ENCODE assay signal across 8 cellular contexts in the genomic region with DNA sequence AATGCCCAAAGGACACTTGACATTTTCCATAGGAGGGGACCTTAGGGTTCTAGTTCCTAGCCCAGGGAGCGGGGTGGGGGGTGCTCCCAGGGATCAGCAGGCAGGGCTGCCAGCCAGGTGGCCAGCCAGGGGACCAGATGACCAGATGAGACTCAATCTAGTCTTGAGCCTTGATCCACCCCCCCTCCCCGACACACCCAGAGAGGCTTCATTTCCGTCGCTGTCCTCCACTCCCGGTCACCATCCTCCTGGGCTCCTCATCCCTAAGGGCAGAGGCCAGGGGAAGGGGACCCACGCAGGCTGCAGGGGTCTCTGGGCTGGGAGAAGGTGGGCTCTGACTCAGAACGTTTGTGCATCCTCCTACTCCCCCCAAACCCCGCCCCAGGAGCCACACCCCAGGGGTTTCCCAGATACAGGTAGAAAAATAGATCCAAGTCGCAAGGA. TPM values are rescaled to one million over a fixed set of nuclear protein-coding genes. Genes with fewer than 3 reads are reported as not detected.
DNase-seq lines count a peak whose midpoint lies in the region; ATAC-seq and TF ChIP-seq lines count a peak whose summit lies in the region.

No MANE protein-coding gene starts in this region.

- peaks cover 0 to 2% (median 0%) of the 10 kb centered on the region in 11 donors for H3K9me3 Mint-ChIP-seq in naive thymus-derived CD4-positive, alpha-beta T cell

- H3K79me2 ChIP-seq in OCI-LY7 (ENCODE audit: insufficient read depth, low read depth, low read length) = no peaks in the 10 kb centered on the region

- H2AFZ ChIP-seq in OCI-LY7 (ENCODE audit: low read length) = no peak overlapping the region

- peak overlapping the region; percentile 100 for H3K4me2 ChIP-seq in OCI-LY7 (ENCODE audit: low read length)

- peak overlapping the region; percentile 74 to 92 (median 82) for H3K4me3 Mint-ChIP-seq in naive thymus-derived CD4-positive, alpha-beta T cell

- no peaks in the 10 kb centered on the region for H3K9me2 ChIP-seq in OCI-LY7 (ENCODE audit: insufficient read depth, low read length)

- H3K36me3 Mint-ChIP-seq in naive thymus-derived CD4-positive, alpha-beta T cell = peaks cover 0 to 1% (median 0%) of the 10 kb centered on the region in 5 donors

- POLR2A ChIA-PET in OCI-LY7 (lab: Charles Lee) = no interaction called here
- POLR2A ChIA-PET in naive thymus-derived CD4-positive, alpha-beta T cell (lab: Charles Lee) = no interaction called here

- peaks cover 0 to 24% (median 5%) of the 10 kb centered on the region in 5 donors for H3K27me3 Mint-ChIP-seq in naive thymus-derived CD4-positive, alpha-beta T cell

- CTCF ChIA-PET in OCI-LY7 (lab: Charles Lee; ENCODE audit: unreplicated experiment) = no interaction called here
- CTCF ChIA-PET in naive thymus-derived CD4-positive, alpha-beta T cell (lab: Charles Lee) = no interaction called here

- peaks cover 8 to 32% (median 17%) of the 10 kb centered on the region in 7 donors for H3K4me1 Mint-ChIP-seq in naive thymus-derived CD4-positive, alpha-beta T cell

- BruUV-seq in OCI-LY7 (replicated peaks; lab: Mats Ljungman, UMichigan) = no TSS peak

- no peak for TF ChIP-seq CTCF in BE2C (IDR thresholded peaks at IDR 0.05; ENCODE audit: low read depth, low read length)
- no peak for TF ChIP-seq CTCF in OCI-LY7 (conservative IDR thresholded peaks at IDR 0.05; ENCODE audit: low read length)
- TF ChIP-seq CTCF in cardiac fibroblast (IDR thresholded peaks at IDR 0.05; ENCODE audit: low read depth, low read length) = no peak

- H3K4me3 ChIP-seq in BE2C (ENCODE audit: low read depth, low read length) (peak overlapping the region; percentile 81), OCI-LY7 (ENCODE audit: low read depth, low read length, poor library complexity, severe bottlenecking) (peak overlapping the region; percentile 95), cardiac fibroblast (replicated peaks in 1 of 2; ENCODE audit: low read depth in 2 of 2, low read length in 2 of 2) (peak overlapping the region; percentile 72 to 81)
- peak overlapping the region; percentile 68 for H3K4me3 ChIP-seq in naive thymus-derived CD4-positive, alpha-beta T cell (ENCODE audit: low read length)

- H3K27me3 ChIP-seq in BE2C = no peaks in the 10 kb centered on the region
- H3K27me3 ChIP-seq in naive thymus-derived CD4-positive, alpha-beta T cell (ENCODE audit: control insufficient read depth in 2 of 2, insufficient read depth in 2 of 2, low read length in 2 of 2) = no peaks in the 10 kb centered on the region

- H4K20me1 ChIP-seq in OCI-LY7 (ENCODE audit: insufficient read depth, low read length) = no peaks in the 10 kb centered on the region

- intact Hi-C loops in OCI-LY7 (cut with micrococcal nuclease; ENCODE audit: unreplicated experiment) = no loop called here
- intact Hi-C loops in naive thymus-derived CD4-positive, alpha-beta T cell (cut with micrococcal nuclease) = loop anchor here (1.0 to 10.0 kb wide), 6 partner anchors 14 to 891 kb away; partner anchors contain the start of genes BUD23 (in 1 of the 2), DNAJC30 (in 1 of the 2), FZD9 (in 1 of the 2) and MLXIPL (in 1 of the 2)

- no peaks in the 10 kb centered on the region for H3K36me3 ChIP-seq in BE2C
- H3K36me3 ChIP-seq in OCI-LY7 (ENCODE audit: insufficient read depth, low read length) = no peaks in the 10 kb centered on the region
- H3K36me3 ChIP-seq in naive thymus-derived CD4-positive, alpha-beta T cell (ENCODE audit: control insufficient read depth in 2 of 3, insufficient read depth in 3 of 3, low read length in 3 of 3) = no peaks in the 10 kb centered on the region

- no peak for ATAC-seq in naive thymus-derived CD4-positive, alpha-beta T cell

- H3K4me1 ChIP-seq in BE2C (peaks cover 12% of the 10 kb centered on the region), OCI-LY7 (ENCODE audit: insufficient read depth, low read length, poor library complexity, severe bottlenecking) (peaks cover 28% of the 10 kb centered on the region)
- H3K4me1 ChIP-seq in naive thymus-derived CD4-positive, alpha-beta T cell (ENCODE audit: control insufficient read depth in 2 of 2, insufficient read depth in 2 of 2, low read length in 2 of 2) = peaks cover 16 to 22% of the 10 kb centered on the region in 2 donors

- peak overlapping the region in 3 of 9 donors; percentile 35 to 88 (median 87) for H3K27ac Mint-ChIP-seq in naive thymus-derived CD4-positive, alpha-beta T cell

- H3K9me3 ChIP-seq in BE2C (no peaks in the 10 kb centered on the region), OCI-LY7 (ENCODE audit: low read length) (no peaks in the 10 kb centered on the region)
- H3K9me3 ChIP-seq in naive thymus-derived CD4-positive, alpha-beta T cell (ENCODE audit: control insufficient read depth in 2 of 3, low read length in 3 of 3) = no peaks in the 10 kb centered on the region

- H3K27ac ChIP-seq in OCI-LY7 (ENCODE audit: low read depth, low read length, poor library complexity, severe bottlenecking) = no peak overlapping the region
- H3K27ac ChIP-seq in naive thymus-derived CD4-positive, alpha-beta T cell (ENCODE audit: low read depth, low read length) = no peak overlapping the region

- DNase-seq in BE2C (no peak), OCI-LY7 (ENCODE audit: low spot score) (no peak), cardiac fibroblast (ENCODE audit: low read depth in 2 of 2) (no peak), NCI-H2171 (lab: John Stamatoyannopoulos, UW) (no peak), AML-193 (lab: John Stamatoyannopoulos, UW) (no peak), nucleus accumbens (lab: John Stamatoyannopoulos, UW) (no peak)
- no peak for DNase-seq in naive thymus-derived CD4-positive, alpha-beta T cell
- DNase-seq in NK-92 treated with Interleukin-12 subunit alpha and Interleukin-12 subunit beta, amount 100 ng/mL, for 24 hours (lab: John Stamatoyannopoulos, UW) = no peak

RNA-seq across cellular contexts. Expression of gene STX1A, which starts 1.0 kb away (rescaled TPM):
- polyA plus RNA-seq in BE2C (2012; ENCODE audit: insufficient read depth, insufficient read length, low read depth) = 97.6 TPM
- total RNA-seq in OCI-LY7 (2014; rRNA removed; shearing (Covaris generic)) = 5.3 and 11.3 TPM in 2 replicates
- 5.7 TPM in 2 replicates for total RNA-seq in OCI-LY7 (2022)
- total RNA-seq in naive thymus-derived CD4-positive, alpha-beta T cell = 10 to 100 TPM in 3 of 5 experiments, 1 to 10 TPM in 2; 9.6 to 13.4 (median 10.5) TPM
- polyA plus RNA-seq in naive thymus-derived CD4-positive, alpha-beta T cell = 1 to 10 TPM; 1.2 to 3.2 TPM

RNA-seq across cellular contexts. Expression of gene ABHD11, which starts 20.1 kb away (rescaled TPM):
- polyA plus RNA-seq in BE2C (2012; ENCODE audit: insufficient read depth, insufficient read length, low read depth) = 46.5 TPM
- total RNA-seq in OCI-LY7 (2014; rRNA removed; shearing (Covaris generic)) = 25.8 and 27.4 TPM in 2 replicates
- total RNA-seq in OCI-LY7 (2022) = 27.5 and 30.5 TPM in 2 replicates
- total RNA-seq in naive thymus-derived CD4-positive, alpha-beta T cell = 10 to 100 TPM; 12.3 to 22.7 (median 17.2) TPM
- polyA plus RNA-seq in naive thymus-derived CD4-positive, alpha-beta T cell = 10 to 100 TPM; 10.2 to 15.9 TPM

RNA-seq across cellular contexts. Expression of gene BUD23, which starts 35.1 kb away (rescaled TPM):
- polyA plus RNA-seq in BE2C (2012; ENCODE audit: insufficient read depth, insufficient read length, low read depth) = 447 TPM
- total RNA-seq in OCI-LY7 (2014; rRNA removed; shearing (Covaris generic)) = 58.1 and 65.0 TPM in 2 replicates
- 75.8 and 91.1 TPM in 2 replicates for total RNA-seq in OCI-LY7 (2022)
- total RNA-seq in naive thymus-derived CD4-positive, alpha-beta T cell = 100 to 1,000 TPM in 2 of 5 experiments, 10 to 100 TPM in 3; 50.5 to 107 (median 72.0) TPM
- 100 to 1,000 TPM; 126 to 156 TPM for polyA plus RNA-seq in naive thymus-derived CD4-positive, alpha-beta T cell

RNA-seq across cellular contexts. Expression of gene DNAJC30, which starts 35.2 kb away (rescaled TPM):
- polyA plus RNA-seq in BE2C (2012; ENCODE audit: insufficient read depth, insufficient read length, low read depth) = 20.2 TPM
- total RNA-seq in OCI-LY7 (2014; rRNA removed; shearing (Covaris generic)) = 4.0 and 5.9 TPM in 2 replicates
- 11.8 and 13.7 TPM in 2 replicates for total RNA-seq in OCI-LY7 (2022)
- 10 to 100 TPM in 4 of 5 experiments, 1 to 10 TPM in 1; 9.5 to 22.4 (median 13.4) TPM for total RNA-seq in naive thymus-derived CD4-positive, alpha-beta T cell
- polyA plus RNA-seq in naive thymus-derived CD4-positive, alpha-beta T cell = 10 to 100 TPM; 11.8 to 12.9 TPM

RNA-seq across cellular contexts. Expression of gene VPS37D, which starts 50.8 kb away (rescaled TPM):
- 0.80 TPM for polyA plus RNA-seq in BE2C (2012; ENCODE audit: insufficient read depth, insufficient read length, low read depth)
- total RNA-seq in OCI-LY7 (2014; rRNA removed; shearing (Covaris generic)) = 2.4 and 5.3 TPM in 2 replicates
- 5.2 and 5.3 TPM in 2 replicates for total RNA-seq in OCI-LY7 (2022)
- total RNA-seq in naive thymus-derived CD4-positive, alpha-beta T cell = under 1 TPM in 3 of 5 experiments, not detected in 2; 0.22 to 0.85 (median 0.44) TPM
- polyA plus RNA-seq in naive thymus-derived CD4-positive, alpha-beta T cell = not detected
